7 cellular contexts compared by ENCODE assay signal in the genomic region with DNA sequence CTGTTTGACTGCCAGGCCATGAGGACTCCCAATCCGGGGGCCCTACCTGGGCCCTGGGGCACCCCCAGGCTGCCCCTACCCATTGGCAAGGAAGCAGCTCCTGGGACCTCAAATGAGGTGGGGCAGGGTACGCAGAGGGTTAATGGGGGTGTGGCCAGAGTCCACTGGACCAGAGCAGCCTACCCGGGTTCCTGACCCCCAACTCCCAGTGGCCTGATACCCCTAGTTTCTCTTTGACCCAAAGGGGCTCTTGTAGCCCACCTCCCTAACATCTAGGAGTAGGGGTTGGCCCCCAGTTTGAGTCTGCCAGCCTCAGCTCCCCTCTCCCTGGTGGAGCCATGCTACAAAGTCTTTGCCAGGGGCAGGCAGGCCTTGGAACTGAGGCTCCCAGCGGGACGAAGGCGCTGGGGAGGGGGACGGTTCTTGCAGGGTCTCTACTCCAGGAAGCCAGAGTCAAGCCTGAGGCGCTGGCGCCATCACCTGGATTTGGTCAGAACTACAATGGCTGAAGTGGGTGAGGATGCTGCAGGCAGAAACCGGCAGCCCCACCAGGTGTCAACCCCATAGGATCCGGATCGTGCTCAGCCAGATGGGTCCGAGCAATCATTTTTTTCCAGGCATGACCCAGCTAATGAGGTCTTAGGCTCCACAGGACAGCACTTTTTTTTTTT. TPM values are rescaled to one million over a fixed set of nuclear protein-coding genes. Genes with fewer than 3 reads are reported as not detected.
DNase-seq lines count a peak whose midpoint lies in the region; ATAC-seq and TF ChIP-seq lines count a peak whose summit lies in the region.

No MANE protein-coding gene starts in this region.

- no CpG with 5 or more reads among the region's 13 CpGs for WGBS in mesendoderm (ENCODE audit: extremely low coverage, insufficient coverage, low lambda C conversion rate)

- H2BK5ac ChIP-seq in mesendoderm (ENCODE audit: low read length) = no peak overlapping the region

- H3K4me3 ChIP-seq in mesendoderm (ENCODE audit: low read length) = no peak overlapping the region

- H3K36me3 ChIP-seq in mesendoderm (ENCODE audit: control insufficient read depth, insufficient read depth, low read length) = no peaks in the 10 kb centered on the region

- peaks cover 3% of the 10 kb centered on the region for H3K4me1 ChIP-seq in mesendoderm (ENCODE audit: control insufficient read depth, low read depth, low read length)

- no peak overlapping the region for H3K23ac ChIP-seq in mesendoderm (ENCODE audit: low read length)

- H2AK5ac ChIP-seq in mesendoderm (ENCODE audit: low read length) = no peak overlapping the region

- H3K9ac ChIP-seq in mesendoderm (ENCODE audit: low read length) = peak overlapping the region; percentile 34

- DNase-seq in GM10266 (ENCODE audit: extremely low spot score) (peak; percentile 61), NCI-H1930 (lab: John Stamatoyannopoulos, UW) (peak; percentile 39 to 67), dermis blood vessel endothelial cell (peak; percentile 71), mesendoderm (peak; percentile 92)
- peak; percentile 18 to 40 for DNase-seq in activated CD4-positive, alpha-beta T cell treated with anti-CD3 and anti-CD28 coated beads for 24 hours (ENCODE audit: low read depth in 2 of 2)

- no peak overlapping the region for H2BK120ac ChIP-seq in mesendoderm (ENCODE audit: low read depth, low read length)

- no peaks in the 10 kb centered on the region for H3K79me1 ChIP-seq in mesendoderm (ENCODE audit: low read length)

- H4K5ac ChIP-seq in mesendoderm (ENCODE audit: low read length) = no peak overlapping the region

- no peak overlapping the region for H2BK15ac ChIP-seq in mesendoderm (replicated peaks; ENCODE audit: low read depth)

- no peak for ATAC-seq in GM19023 (IDR thresholded peaks at IDR 0.05; ENCODE audit: unreplicated experiment)

- H3K79me2 ChIP-seq in mesendoderm (ENCODE audit: control insufficient read depth, insufficient read depth, low read length) = no peaks in the 10 kb centered on the region

- no peak overlapping the region for H3K18ac ChIP-seq in mesendoderm (ENCODE audit: low read length)

- no peak overlapping the region for H3K56ac ChIP-seq in mesendoderm (ENCODE audit: low read length)

- no peak overlapping the region for H3K4ac ChIP-seq in mesendoderm (ENCODE audit: low read depth, low read length)

- peaks cover 10% of the 10 kb centered on the region for H3K27me3 ChIP-seq in mesendoderm (ENCODE audit: insufficient read depth, low read length, poor library complexity)

- no peak overlapping the region for H3K27ac ChIP-seq in mesendoderm (ENCODE audit: low read depth, low read length)
- peak overlapping the region; percentile 99 for H3K27ac ChIP-seq in temporal lobe (ENCODE audit: low read depth, low read length)

- H4K8ac ChIP-seq in mesendoderm (ENCODE audit: low read depth, low read length) = no peak overlapping the region

- no peak overlapping the region for H3K4me2 ChIP-seq in mesendoderm (ENCODE audit: low read length)

- TF ChIP-seq CTCF in GM10266 (IDR thresholded peaks at IDR 0.05; ENCODE audit: control insufficient read depth, insufficient read depth, low read depth, missing control alignments) = peak; percentile 43

RNA-seq across cellular contexts. Expression of a gene that starts 8.4 kb away (rescaled TPM):
- total RNA-seq in dermis blood vessel endothelial cell (25.4 and 32.9 TPM in 2 replicates), temporal lobe (16.0 TPM)
- 3.1 TPM for polyA plus RNA-seq in mesendoderm (2013, experiment 1 of 2)
- polyA plus RNA-seq in mesendoderm (2013, experiment 2 of 2) = 2.8 TPM

RNA-seq across cellular contexts. Expression of a gene that starts 41.1 kb away (rescaled TPM):
- total RNA-seq in dermis blood vessel endothelial cell (64.8 and 97.7 TPM in 2 replicates), temporal lobe (15.2 TPM)
- polyA plus RNA-seq in mesendoderm (2013, experiment 1 of 2) = 52.0 TPM
- 52.8 TPM for polyA plus RNA-seq in mesendoderm (2013, experiment 2 of 2)

RNA-seq across cellular contexts. Expression of a gene that starts 43.6 kb away (rescaled TPM):
- total RNA-seq in dermis blood vessel endothelial cell (44.2 and 55.7 TPM in 2 replicates), temporal lobe (13.3 TPM)
- polyA plus RNA-seq in mesendoderm (2013, experiment 1 of 2) = 18.4 TPM
- polyA plus RNA-seq in mesendoderm (2013, experiment 2 of 2) = 17.9 TPM

Comparison
In these comparisons a context has a peak if more than half of its experiments do, and no peak if none do; other contexts are left out.
1. DNase-seq: peak in every context shown above with its lines; median percentile 92 in mesendoderm; 71 in dermis blood vessel endothelial cell; 61 in GM10266; 53 in NCI-H1930; 29 in activated CD4-positive, alpha-beta T cell treated with anti-CD3 and anti-CD28 coated beads for 24 hours.